ENCODE assay signal across 27 cellular contexts in the genomic region with DNA sequence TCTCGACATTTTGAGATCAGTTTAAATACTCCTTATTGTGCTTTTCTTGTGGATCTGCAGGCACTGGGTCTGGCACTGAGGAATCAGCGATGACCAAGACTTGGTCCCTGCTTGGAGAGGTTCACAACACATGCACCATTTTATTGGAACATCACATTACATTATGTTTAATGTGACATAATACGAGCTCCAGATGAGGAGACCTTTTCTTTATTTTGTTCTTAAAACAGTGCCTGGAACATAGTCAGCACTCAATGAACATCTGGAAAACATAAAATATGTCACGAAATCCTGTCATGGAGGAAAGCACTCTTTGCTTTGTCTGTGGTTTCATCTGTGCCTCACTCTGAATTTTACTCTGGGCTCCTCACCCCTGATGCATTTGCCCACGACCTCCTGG.
"Had no signal": no experiment of that assay in that cellular context is flagged by ENCODE, and none has a peak within 500 bp of the region (broad histone marks: within the 10 kb centered on the region; RNA-seq: fewer than 3 reads in every experiment).

No MANE protein-coding gene starts in this region.

- H3K36me3 ChIP-seq: left ventricle myocardium inferior, pancreas, prostate gland, upper lobe of left lung, vagina had no signal

- H3K9me3 ChIP-seq: left ventricle myocardium inferior, mucosa of descending colon, pancreas, prostate gland, upper lobe of left lung, vagina had no signal

- H3K4me3 ChIP-seq: left ventricle myocardium inferior, lung, mucosa of descending colon, pancreas, prostate gland, skin epidermis, tibial nerve, upper lobe of left lung, vagina had no signal

- H3K4me3 Mint-ChIP-seq: mesothelial cell of epicardium; naive thymus-derived CD4-positive, alpha-beta T cell; natural killer cell treated with Interleukin-12 subunit alpha and Interleukin-12 subunit beta and Interleukin-15 and Interleukin-18, amount 100 ng/mL, for 72 hours; neural crest cell; stimulated activated naive B cell treated with anti-CD40 and anti-IgM and Interleukin-4, amounts not matched to agents 10 μg/mL and 1 μg/mL and 100 μg/mL, for 72 hours; stimulated activated naive CD8-positive, alpha-beta T cell treated with anti-CD3 and anti-CD28 coated beads, Interleukin-15, amount 100 ng/mL, for 72 hours had no signal

- H3K27me3 Mint-ChIP-seq: stimulated activated naive CD8-positive, alpha-beta T cell treated with anti-CD3 and anti-CD28 coated beads, Interleukin-15, amount 100 ng/mL, for 72 hours had no signal

- H3K27me3 ChIP-seq: pancreas, tibial nerve, upper lobe of left lung, vagina had no signal

- H3K4me1 Mint-ChIP-seq: stimulated activated naive CD8-positive, alpha-beta T cell treated with anti-CD3 and anti-CD28 coated beads, Interleukin-15, amount 100 ng/mL, for 72 hours had no signal

- ATAC-seq: mucosa of descending colon; naive thymus-derived CD4-positive, alpha-beta T cell; natural killer cell treated with Interleukin-12 subunit alpha and Interleukin-12 subunit beta and Interleukin-15 and Interleukin-18, amount 100 ng/mL, for 72 hours; pancreas; right cardiac atrium; sciatic nerve; stimulated activated naive B cell treated with anti-CD40 and anti-IgM and Interleukin-4, amounts not matched to agents 10 μg/mL and 1 μg/mL and 100 μg/mL, for 72 hours; stimulated activated naive CD8-positive, alpha-beta T cell treated with anti-CD3 and anti-CD28 coated beads, Interleukin-15, amount 100 ng/mL, for 72 hours had no signal

- H3K27ac Mint-ChIP-seq: mesothelial cell of epicardium; naive thymus-derived CD4-positive, alpha-beta T cell; natural killer cell treated with Interleukin-12 subunit alpha and Interleukin-12 subunit beta and Interleukin-15 and Interleukin-18, amount 100 ng/mL, for 72 hours; stimulated activated naive B cell treated with anti-CD40 and anti-IgM and Interleukin-4, amounts not matched to agents 10 μg/mL and 1 μg/mL and 100 μg/mL, for 72 hours; stimulated activated naive CD8-positive, alpha-beta T cell treated with anti-CD3 and anti-CD28 coated beads, Interleukin-15, amount 100 ng/mL, for 72 hours had no signal

- H3K36me3 Mint-ChIP-seq: natural killer cell treated with Interleukin-12 subunit alpha and Interleukin-12 subunit beta and Interleukin-15 and Interleukin-18, amount 100 ng/mL, for 72 hours had no signal

- H3K4me1 ChIP-seq: left ventricle myocardium inferior, pancreas, prostate gland, tibial nerve, upper lobe of left lung, vagina had no signal

- H3K9me3 Mint-ChIP-seq: natural killer cell treated with Interleukin-12 subunit alpha and Interleukin-12 subunit beta and Interleukin-15 and Interleukin-18, amount 100 ng/mL, for 72 hours; stimulated activated naive B cell treated with anti-CD40 and anti-IgM and Interleukin-4, amounts not matched to agents 10 μg/mL and 1 μg/mL and 100 μg/mL, for 72 hours; stimulated activated naive CD8-positive, alpha-beta T cell treated with anti-CD3 and anti-CD28 coated beads, Interleukin-15, amount 100 ng/mL, for 72 hours had no signal

- DNase-seq: islet precursor cell; left ventricle myocardium inferior; mesendoderm; mucosa of descending colon; naive thymus-derived CD4-positive, alpha-beta T cell; nucleus accumbens; pancreas; posterior cingulate gyrus; retina; right cardiac atrium; stimulated activated CD4-positive, alpha-beta T cell treated with anti-CD3 and anti-CD28 coated beads, Interleukin-12 subunit alpha, Interleukin-12 subunit beta, amount 100 ng/mL, for 4 hours; stimulated activated CD4-positive, alpha-beta T cell treated with anti-CD3 and anti-CD28 coated beads, Interleukin-15, amount 100 ng/mL, for 24 hours; stimulated activated CD4-positive, alpha-beta T cell treated with anti-CD3 and anti-CD28 coated beads, Interleukin-2, amount 100 ng/mL, for 24 hours; stimulated activated CD4-positive, alpha-beta T cell treated with anti-CD3 and anti-CD28 coated beads, Interleukin-4, amount 100 ng/mL, for 1 hour; stimulated activated naive B cell treated with anti-CD40 and anti-IgM and Interleukin-4, amounts not matched to agents 10 μg/mL and 1 μg/mL and 100 μg/mL, for 72 hours; stimulated activated naive CD8-positive, alpha-beta T cell treated with anti-CD3 and anti-CD28 coated beads, Interleukin-15, amount 100 ng/mL, for 72 hours; substantia nigra; upper lobe of left lung had no signal

- H3K27ac ChIP-seq: left ventricle myocardium inferior, pancreas, prostate gland, skin epidermis, tibial nerve, upper lobe of left lung, vagina had no signal
